16 cellular contexts compared by ENCODE assay signal in the genomic region with DNA sequence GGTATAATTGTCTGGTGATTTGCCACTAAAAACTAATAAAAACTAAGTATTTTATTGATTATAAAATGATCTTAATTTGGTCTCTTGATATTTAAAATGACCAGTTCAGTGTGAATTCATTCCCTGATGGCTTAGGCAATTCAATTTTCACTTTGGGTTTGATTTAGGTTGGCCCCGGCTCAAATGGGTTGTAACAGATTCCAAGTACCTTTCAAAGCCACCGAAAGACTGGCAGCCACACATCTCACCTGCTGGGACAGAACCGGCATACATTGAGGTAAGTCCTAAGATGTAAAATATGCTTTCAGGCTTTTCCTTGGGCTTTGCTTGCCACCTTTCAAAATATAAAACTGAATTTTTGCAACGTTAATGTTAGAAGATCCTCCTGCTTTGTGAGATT.
DNase-seq lines count a peak whose midpoint lies in the region; ATAC-seq, FAIRE-seq and TF ChIP-seq lines count a peak whose summit lies in the region.
"Had no signal": no experiment of that assay in that cellular context is flagged by ENCODE, and none has a peak within 500 bp of the region (broad histone marks: within the 10 kb centered on the region; RNA-seq: fewer than 3 reads in every experiment).

No MANE protein-coding gene starts in this region.

- H3K4me3 ChIP-seq in A673 (ENCODE audit: low read depth, low read length, poor library complexity, severe bottlenecking) = no peak overlapping the region
- no peak overlapping the region for H3K4me3 ChIP-seq in stomach
- H3K4me3 ChIP-seq in left lung = no peak overlapping the region
- no peak overlapping the region for H3K4me3 ChIP-seq in small intestine (ENCODE audit: low read depth in 1 of 2, low read length in 2 of 2)
- H3K4me3 ChIP-seq: GM23248, HAP-1 had no signal

- H3K27ac ChIP-seq in A673 (ENCODE audit: low read depth, low read length, poor library complexity, severe bottlenecking) (peak overlapping the region; percentile 35), stomach (no peak overlapping the region), left lung (no peak overlapping the region), small intestine (ENCODE audit: low read depth in 1 of 2, low read length in 1 of 2) (no peak overlapping the region)
- H3K27ac ChIP-seq: C4-2B, GM23248 had no signal

- H3K4me3 Mint-ChIP-seq in activated naive CD4-positive, alpha-beta T cell treated with anti-CD3 and anti-CD28 coated beads for 36 hours = no peak overlapping the region
- H3K4me3 Mint-ChIP-seq: CD4-positive, alpha-beta memory T cell had no signal

- POLR2A ChIA-PET in A673 (lab: Charles Lee; ENCODE audit: low non-redundant PET) = interaction anchor here (0.6 kb wide), 1 partner anchor 573 kb away, joined by 7 read pairs; no protein-coding TSS in a partner anchor

- no peak for TF ChIP-seq CTCF in A673 (conservative IDR thresholded peaks at IDR 0.05; ENCODE audit: low read depth, low read length)
- no peak for TF ChIP-seq CTCF in stomach (IDR thresholded peaks at IDR 0.05)
- TF ChIP-seq CTCF in left lung (IDR thresholded peaks at IDR 0.05) = no peak

- peaks cover 21% of the 10 kb centered on the region for H3K4me1 ChIP-seq in A673 (ENCODE audit: insufficient read depth, low read length, poor library complexity, severe bottlenecking)
- no peaks in the 10 kb centered on the region for H3K4me1 ChIP-seq in stomach
- no peaks in the 10 kb centered on the region for H3K4me1 ChIP-seq in left lung
- H3K4me1 ChIP-seq in small intestine (ENCODE audit: control insufficient read depth in 2 of 2, insufficient read depth in 1 of 2, low read depth in 1 of 2, low read length in 1 of 2) = no peaks in the 10 kb centered on the region

- no peak overlapping the region for H3K27ac Mint-ChIP-seq in activated naive CD4-positive, alpha-beta T cell treated with anti-CD3 and anti-CD28 coated beads for 36 hours
- H3K27ac Mint-ChIP-seq: CD4-positive, alpha-beta memory T cell had no signal

- DNase-seq in A673 (ENCODE audit: low spot score) = no peak
- peak; percentile 96 for DNase-seq in G401 (ENCODE audit: low spot score)
- peak; percentile 73 for DNase-seq in cerebellum (ENCODE audit: low spot score)
- peak; percentile 46 for DNase-seq in stomach
- DNase-seq in left lung = no peak
- no peak for DNase-seq in activated naive CD4-positive, alpha-beta T cell treated with anti-CD3 and anti-CD28 coated beads for 36 hours
- DNase-seq in small intestine = no peak
- DNase-seq: AML-193; CD4-positive, alpha-beta memory T cell; DMS153; DMS79; GF-D8; GM23248 had no signal

- no peaks in the 10 kb centered on the region for H3K27me3 Mint-ChIP-seq in activated naive CD4-positive, alpha-beta T cell treated with anti-CD3 and anti-CD28 coated beads for 36 hours (ENCODE audit: low read depth)
- H3K27me3 Mint-ChIP-seq: CD4-positive, alpha-beta memory T cell had no signal

- intact Hi-C loops in A673 (cut with micrococcal nuclease; ENCODE audit: unreplicated experiment) = no loop called here
- intact Hi-C loops in stomach (cut with DNase I; ENCODE audit: low total_unique reads) = no loop called here
- intact Hi-C loops in left lung (cut with DNase I) = no loop called here
- intact Hi-C loops in activated naive CD4-positive, alpha-beta T cell treated with anti-CD3 and anti-CD28 coated beads for 36 hours (cut with micrococcal nuclease) = no loop called here

- H3K27me3 ChIP-seq in A673 (replicated peaks; ENCODE audit: insufficient read depth, low read depth, low read length, poor library complexity) = no peaks in the 10 kb centered on the region
- H3K27me3 ChIP-seq in stomach = no peaks in the 10 kb centered on the region
- H3K27me3 ChIP-seq in left lung = no peaks in the 10 kb centered on the region
- H3K27me3 ChIP-seq in small intestine (ENCODE audit: control insufficient read depth in 2 of 2, insufficient read depth in 2 of 2, low read length in 2 of 2) = no peaks in the 10 kb centered on the region

- no peak for FAIRE-seq in small intestine (lab: Jason Lieb, UNC)
- FAIRE-seq: A204.1 had no signal

- H3K36me3 Mint-ChIP-seq in activated naive CD4-positive, alpha-beta T cell treated with anti-CD3 and anti-CD28 coated beads for 36 hours (ENCODE audit: low read depth) = peaks cover 7% of the 10 kb centered on the region

- in situ Hi-C loops in G401 (cut with HindIII; ENCODE audit: low sequenced_read_pairs) = no loop called here

- no peak for TF ChIP-seq POLR2A in stomach (IDR thresholded peaks at IDR 0.05)

- no peak for TF ChIP-seq EP300 in stomach (IDR thresholded peaks at IDR 0.05)

- WGBS in stomach, 5 donors = 54 to 83% (median 60%) methylated on average over 4 of the region's 4 CpGs
- WGBS in small intestine, 3 donors = 95 to 98% (median 96%) methylated on average over 4 of the region's 4 CpGs

- no peaks in the 10 kb centered on the region for H3K9me3 Mint-ChIP-seq in activated naive CD4-positive, alpha-beta T cell treated with anti-CD3 and anti-CD28 coated beads for 36 hours
- H3K9me3 Mint-ChIP-seq: CD4-positive, alpha-beta memory T cell had no signal

- no peaks in the 10 kb centered on the region for H3K9me3 ChIP-seq in A673 (ENCODE audit: low read depth, low read length, poor library complexity, severe bottlenecking)
- no peaks in the 10 kb centered on the region for H3K9me3 ChIP-seq in stomach
- H3K9me3 ChIP-seq in left lung = no peaks in the 10 kb centered on the region
- no peaks in the 10 kb centered on the region for H3K9me3 ChIP-seq in small intestine (ENCODE audit: control insufficient read depth, low read depth)
- H3K9me3 ChIP-seq: HAP-1 had no signal

- H3K4me1 Mint-ChIP-seq in activated naive CD4-positive, alpha-beta T cell treated with anti-CD3 and anti-CD28 coated beads for 36 hours (ENCODE audit: low read depth) = no peaks in the 10 kb centered on the region
- H3K4me1 Mint-ChIP-seq: CD4-positive, alpha-beta memory T cell had no signal

- BruUV-seq in A673 (replicated peaks; lab: Mats Ljungman, UMichigan) = no TSS peak

- CTCF ChIA-PET in A673 (lab: Charles Lee) = no interaction called here
- CTCF ChIA-PET in activated naive CD4-positive, alpha-beta T cell treated with anti-CD3 and anti-CD28 coated beads for 36 hours (lab: Charles Lee) = no interaction called here

- H3K36me3 ChIP-seq in A673 (ENCODE audit: insufficient read depth, low read length, poor library complexity, severe bottlenecking) (peaks cover 17% of the 10 kb centered on the region), stomach (peaks cover 6 to 98% (median 91%) of the 10 kb centered on the region in 4 donors), left lung (peaks cover 0 to 88% of the 10 kb centered on the region in 2 donors), small intestine (ENCODE audit: control insufficient read depth in 2 of 2, insufficient read depth in 2 of 2, low read length in 2 of 2) (peaks cover 7 to 10% of the 10 kb centered on the region in 2 donors)

- ATAC-seq in left lung = no peak

Comparison
In these comparisons a context has a peak if more than half of its experiments do, and no peak if none do; other contexts are left out.
1. DNase-seq: peak in G401 (single experiment), cerebellum (single experiment) and stomach (single experiment); none in A673 (single experiment), left lung (0 of 2), activated naive CD4-positive, alpha-beta T cell treated with anti-CD3 and anti-CD28 coated beads for 36 hours (single experiment) and small intestine (single experiment).